In genomic region chr17:47830396-47830907, GRCh38 we compare ENCODE assay signal across 9 cellular contexts. TPM values are rescaled to one million over a fixed set of nuclear protein-coding genes. Genes with fewer than 3 reads are reported as not detected.
DNase-seq lines count a peak whose midpoint lies in the region; ATAC-seq and TF ChIP-seq lines count a peak whose summit lies in the region.
"Had no signal": no experiment of that assay in that cellular context is flagged by ENCODE, and none has a peak within 500 bp of the region (broad histone marks: within the 10 kb centered on the region; RNA-seq: fewer than 3 reads in every experiment).

No MANE protein-coding gene starts in this region.

- H3K4me1 ChIP-seq in BE2C (no peaks in the 10 kb centered on the region), MM.1S (ENCODE audit: low read length) (peaks cover 14% of the 10 kb centered on the region), duodenal mucosa (ENCODE audit: control insufficient read depth in 1 of 2, insufficient read depth in 2 of 2, low read length in 2 of 2) (peaks cover 20 to 33% of the 10 kb centered on the region in 2 donors)

- H3K27ac ChIP-seq in MM.1S (ENCODE audit: low read length) (peak overlapping the region; percentile 69; the same call in 1 of the 2 replicates), duodenal mucosa (ENCODE audit: low read depth, low read length) (peak overlapping the region; percentile 27)

- H3F3A ChIP-seq in MM.1S (ENCODE audit: insufficient read depth, low read length): peaks cover 4% of the 10 kb centered on the region; the same call in 1 of the 2 replicates

- H3K4me3 ChIP-seq in BE2C (ENCODE audit: low read depth, low read length): peak overlapping the region; percentile 99
- peak overlapping the region; percentile 83 for H3K4me3 ChIP-seq in MM.1S (ENCODE audit: low read length)
- peak overlapping the region; percentile 86 to 97 for H3K4me3 ChIP-seq in duodenal mucosa (ENCODE audit: low read depth in 1 of 2, low read length in 2 of 2)

- H3K79me2 ChIP-seq in MM.1S (ENCODE audit: low read length): peaks cover 31% of the 10 kb centered on the region

- peak overlapping the region in 2 of 3 experiments; percentile 52 to 92 for H3K27ac Mint-ChIP-seq in nephron

- H3K27me3 ChIP-seq in BE2C (no peaks in the 10 kb centered on the region), MM.1S (replicated peaks; ENCODE audit: insufficient read depth, low read length) (no peaks in the 10 kb centered on the region), duodenal mucosa (ENCODE audit: control insufficient read depth in 1 of 2, insufficient read depth in 2 of 2, low read length in 2 of 2) (no peaks in the 10 kb centered on the region)

- ATAC-seq in HG03354 (IDR thresholded peaks at IDR 0.05; ENCODE audit: poor library complexity, severe bottlenecking, unreplicated experiment) (no peak), HG02852 (IDR thresholded peaks at IDR 0.05; ENCODE audit: unreplicated experiment) (no peak)

- no peak for TF ChIP-seq CTCF in BE2C (IDR thresholded peaks at IDR 0.05; ENCODE audit: low read depth, low read length)
- no peak for TF ChIP-seq CTCF in MM.1S (IDR thresholded peaks at IDR 0.05; ENCODE audit: low read length)
- TF ChIP-seq CTCF in nephron (IDR thresholded peaks at IDR 0.05; ENCODE audit: unreplicated experiment in 3 of 3): no peak

- no peaks in the 10 kb centered on the region for H3K9me2 ChIP-seq in MM.1S (replicated peaks; ENCODE audit: insufficient read depth, low read length)

- no peaks in the 10 kb centered on the region for H3K9me3 ChIP-seq in BE2C
- H3K9me3 ChIP-seq in MM.1S (replicated peaks; ENCODE audit: insufficient read depth, low read length): no peaks in the 10 kb centered on the region
- H3K9me3 ChIP-seq in duodenal mucosa (ENCODE audit: control insufficient read depth in 1 of 2, low read length in 2 of 2): no peaks in the 10 kb centered on the region

- H4K20me1 ChIP-seq in MM.1S (ENCODE audit: insufficient read depth, low read length): no peaks in the 10 kb centered on the region

- DNase-seq in BE2C: no peak
- DNase-seq in MM.1S: no peak
- DNase-seq in CD1c-positive myeloid dendritic cell (ENCODE audit: extremely low spot score): no peak
- no peak for DNase-seq in retina
- DNase-seq: NCI-H446 treated with DMSO at 0.1 percent for 48 hours had no signal

- H3K4me3 Mint-ChIP-seq in nephron: peak overlapping the region; percentile 90 to 93 (median 92)

- H3K4me2 ChIP-seq in MM.1S (ENCODE audit: low read depth, low read length): peak overlapping the region; percentile 64

- H3K36me3 ChIP-seq in BE2C (peaks cover 22% of the 10 kb centered on the region), MM.1S (replicated peaks; ENCODE audit: insufficient read depth, low read length) (no peaks in the 10 kb centered on the region), duodenal mucosa (ENCODE audit: control insufficient read depth in 1 of 2, insufficient read depth in 2 of 2, low read length in 2 of 2) (peaks cover 14 to 27% of the 10 kb centered on the region in 2 donors)

- H3K4me1 Mint-ChIP-seq in nephron: peaks cover 15% of the 10 kb centered on the region

- no peak overlapping the region for H2AFZ ChIP-seq in MM.1S (ENCODE audit: low read length)

- H3K36me3 Mint-ChIP-seq in nephron (ENCODE audit: low read depth): peaks cover 23% of the 10 kb centered on the region

- no peaks in the 10 kb centered on the region for H3K27me3 Mint-ChIP-seq in nephron (ENCODE audit: low read depth)

- H3K9ac ChIP-seq in MM.1S (ENCODE audit: low read length): peak overlapping the region; percentile 71; the same call in 1 of the 2 replicates
- peak overlapping the region; percentile 70 to 73 for H3K9ac ChIP-seq in duodenal mucosa (ENCODE audit: low read depth in 1 of 2, low read length in 2 of 2)

- no peaks in the 10 kb centered on the region for H3K9me3 Mint-ChIP-seq in nephron

RNA-seq across cellular contexts. Expression of gene MRPL10, which starts 0.9 kb away (rescaled TPM):
- polyA plus RNA-seq in BE2C (2012; ENCODE audit: insufficient read depth, insufficient read length, low read depth): 120 TPM

RNA-seq across cellular contexts. Expression of gene LRRC46, which starts 1.0 kb away (rescaled TPM):
- polyA plus RNA-seq in BE2C (2012; ENCODE audit: insufficient read depth, insufficient read length, low read depth): 0.51 TPM

RNA-seq across cellular contexts. Expression of gene OSBPL7, which starts 8.9 kb away (rescaled TPM):
- 17.3 TPM for polyA plus RNA-seq in BE2C (2012; ENCODE audit: insufficient read depth, insufficient read length, low read depth)

RNA-seq across cellular contexts. Expression of gene SCRN2, which starts 10.6 kb away (rescaled TPM):
- 41.0 TPM for polyA plus RNA-seq in BE2C (2012; ENCODE audit: insufficient read depth, insufficient read length, low read depth)

RNA-seq across cellular contexts. Expression of gene SP6, which starts 20.5 kb away (rescaled TPM):
- polyA plus RNA-seq in BE2C (2012; ENCODE audit: insufficient read depth, insufficient read length, low read depth): 0.79 TPM
